ENCODE assay signal across 16 cellular contexts in the genomic region with DNA sequence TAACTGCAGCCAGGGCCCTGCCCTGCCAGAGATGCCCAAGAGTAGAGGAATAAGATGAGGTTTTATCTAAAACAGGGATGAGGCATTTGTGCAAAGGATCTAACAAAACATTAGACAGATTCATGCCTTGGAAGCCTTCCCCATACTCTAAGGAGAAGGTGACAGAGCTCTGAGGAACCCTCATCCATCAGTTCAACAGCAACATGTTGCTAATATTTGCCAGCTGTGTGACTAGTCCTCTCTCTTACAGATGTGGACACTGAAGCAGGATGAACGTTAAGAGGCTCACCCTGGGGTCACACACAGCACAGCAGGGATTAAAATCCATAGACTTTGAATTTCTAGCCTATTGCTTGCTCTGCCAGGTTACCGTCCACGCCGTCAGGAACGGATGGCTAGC.
A peak's percentile ranks its signal among the peaks of the same experiment; 100 is the strongest.
DNase-seq lines count a peak whose midpoint lies in the region; ATAC-seq and TF ChIP-seq lines count a peak whose summit lies in the region.
"Had no signal": no experiment of that assay in that cellular context is flagged by ENCODE, and none has a peak within 500 bp of the region (broad histone marks: within the 10 kb centered on the region; RNA-seq: fewer than 3 reads in every experiment).

No MANE protein-coding gene starts in this region.

- H3K4me2 ChIP-seq in GM23248 (ENCODE audit: unreplicated experiment), result no peak overlapping the region
- H3K4me2 ChIP-seq: BLaER1 had no signal

- H3K79me2 ChIP-seq in GM23248 (ENCODE audit: insufficient read depth), result no peaks in the 10 kb centered on the region

- intact Hi-C loops in posterior cingulate gyrus (cut with DNase I), result no loop called here

- no peak for TF ChIP-seq CTCF in VCaP (conservative IDR thresholded peaks at IDR 0.05)
- TF ChIP-seq CTCF in type B pancreatic cell (conservative IDR thresholded peaks at IDR 0.05), result no peak

- H3K9me2 ChIP-seq in GM23248 (ENCODE audit: insufficient read depth), result no peaks in the 10 kb centered on the region

- no peaks in the 10 kb centered on the region for H3K4me1 ChIP-seq in GM23248 (ENCODE audit: insufficient read depth)

- H3K36me3 ChIP-seq in GM23248 (ENCODE audit: low read depth), result no peaks in the 10 kb centered on the region
- H3K36me3 ChIP-seq: BLaER1, SJSA1 had no signal

- H3K27me3 ChIP-seq in GM23248 (replicated peaks; ENCODE audit: insufficient read depth), result no peaks in the 10 kb centered on the region
- H3K27me3 ChIP-seq: BLaER1, SJSA1 had no signal

- no peak overlapping the region for H3K9ac ChIP-seq in GM23248
- H3K9ac ChIP-seq: BLaER1 had no signal

- no peaks in the 10 kb centered on the region for H4K20me1 ChIP-seq in GM23248 (ENCODE audit: insufficient read depth)
- H4K20me1 ChIP-seq: BLaER1 had no signal

- WGBS in GM23248 (ENCODE audit: low coverage in 1 of 2, low lambda C conversion rate in 2 of 2, missing lambda C conversion rate in 2 of 2), 2 experiments, result 42 to 46% methylated on average over 5 of the region's 5 CpGs

- DNase-seq in GM23248 (peak; percentile 59), fibroblast of the conjunctiva (ENCODE audit: low read depth) (peak; percentile 3), type B pancreatic cell (ENCODE audit: extremely low spot score, unreplicated experiment) (no peak), posterior cingulate gyrus (no peak), hypothalamus (lab: John Stamatoyannopoulos, UW) (no peak)
- DNase-seq: GF-D8, MV-4-11, NCI-H1417, NCI-H2029 treated with DMSO at 0.1 percent for 48 hours, NCI-H748 treated with DMSO at 0.1 percent for 48 hours, PC-3 had no signal

- no peaks in the 10 kb centered on the region for H3K9me3 ChIP-seq in GM23248 (ENCODE audit: low read depth)
- H3K9me3 ChIP-seq: BLaER1, SJSA1 had no signal

- H3K27me3 Mint-ChIP-seq in type B pancreatic cell, result peaks cover 8% of the 10 kb centered on the region

- H3K4me1 Mint-ChIP-seq in type B pancreatic cell (ENCODE audit: unreplicated experiment), result peaks cover 17% of the 10 kb centered on the region

- no peaks in the 10 kb centered on the region for H3K9me3 Mint-ChIP-seq in type B pancreatic cell

- no peak overlapping the region for H3K27ac ChIP-seq in GM23248
- peak overlapping the region; percentile 69 for H3K27ac ChIP-seq in VCaP
- H3K27ac ChIP-seq: BLaER1, HL-60, SJSA1 had no signal

- H3F3A ChIP-seq in GM23248 (ENCODE audit: insufficient read depth), result no peaks in the 10 kb centered on the region

- H3K27ac Mint-ChIP-seq in type B pancreatic cell, result no peak overlapping the region

- H3K4me3 ChIP-seq in GM23248, result no peak overlapping the region
- H3K4me3 ChIP-seq: BLaER1, SJSA1 had no signal

- in situ Hi-C loops in GM23248 (cut with MboI), result no loop called here

- H3K4me3 Mint-ChIP-seq in type B pancreatic cell, result peak overlapping the region; percentile 68

- H3K36me3 Mint-ChIP-seq in type B pancreatic cell, result no peaks in the 10 kb centered on the region

- ATAC-seq in HG03378 (IDR thresholded peaks at IDR 0.05; ENCODE audit: unreplicated experiment), result no peak
- ATAC-seq: PC-3 had no signal

- H2AFZ ChIP-seq in GM23248, result no peak overlapping the region

Comparison
In these comparisons a context has a peak if more than half of its experiments do, and no peak if none do; other contexts are left out.
1. DNase-seq: peak in GM23248 (single experiment) and fibroblast of the conjunctiva (single experiment); none in type B pancreatic cell (single experiment), posterior cingulate gyrus (0 of 10) and hypothalamus (0 of 51).